39 cellular contexts compared by ENCODE assay signal in the genomic region with DNA sequence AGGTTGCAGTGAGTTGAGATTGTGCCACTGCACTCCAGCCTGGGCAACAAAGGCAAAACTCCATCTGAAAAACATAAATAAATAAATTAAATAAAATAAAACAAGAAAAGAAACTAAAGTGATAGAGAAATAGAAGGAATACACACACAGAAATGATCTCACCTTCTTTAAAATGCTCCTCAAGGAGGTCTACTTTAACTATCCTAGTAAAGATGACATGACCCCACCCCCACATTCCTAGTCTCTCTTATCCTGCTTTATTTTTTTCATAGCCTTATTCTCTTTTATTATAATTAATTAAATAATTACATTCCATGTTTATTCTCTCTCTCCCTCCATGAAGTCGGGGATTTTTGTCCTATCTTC. TPM values are rescaled to one million over a fixed set of nuclear protein-coding genes. Genes with fewer than 3 reads are reported as not detected.
"Had no signal": no experiment of that assay in that cellular context is flagged by ENCODE, and none has a peak within 500 bp of the region (broad histone marks: within the 10 kb centered on the region; RNA-seq: fewer than 3 reads in every experiment).

No MANE protein-coding gene starts in this region.

- H3K4me3 ChIP-seq: adrenal gland, ascending aorta, body of pancreas, breast epithelium, cardiac muscle cell had no signal

- DNase-seq: activated effector memory CD4-positive, alpha-beta T cell treated with anti-CD3 and anti-CD28 coated beads, Interleukin-2, amount 50 U/mL, for 16 hours; activated effector memory CD4-positive, alpha-beta T cell treated with Interleukin-2 at 50 U/mL for 16 hours; activated gamma-delta T cell; activated gamma-delta T cell treated with Interleukin-2 at 50 U/mL for 16 hours; activated naive CD4-positive, alpha-beta T cell; activated naive CD4-positive, alpha-beta T cell treated with anti-CD3 and anti-CD28 coated beads for 36 hours; activated naive CD4-positive, alpha-beta T cell treated with anti-CD3 and anti-CD28 coated beads, Interleukin-2, amount 10 ng/mL, durations not matched to agents 7 days and 5 days; activated naive CD4-positive, alpha-beta T cell treated with anti-CD3 and anti-CD28 coated beads, Interleukin-2, amount 50 U/mL, for 16 hours; activated naive CD4-positive, alpha-beta T cell treated with Interleukin-2 at 50 U/mL for 16 hours; activated naive CD8-positive, alpha-beta T cell treated with anti-CD3 and anti-CD28 coated beads for 36 hours; activated naive CD8-positive, alpha-beta T cell treated with anti-CD3 and anti-CD28 coated beads, Interleukin-2, amount 10 ng/mL, durations not matched to agents 7 days and 5 days; activated naive CD8-positive, alpha-beta T cell treated with anti-CD3 and anti-CD28 coated beads, Interleukin-2, amount 50 U/mL, for 24 hours; activated T-cell treated with anti-CD3 and anti-CD28 coated beads, Interleukin-2, amount 50 U/mL, for 1 hour; activated T-cell treated with anti-CD3 and anti-CD28 coated beads, Interleukin-2, amount 50 U/mL, for 24 hours; activated T-cell treated with anti-CD3 and anti-CD28 coated beads, Interleukin-2, amount 50 U/mL, for 4 hours; activated T-cell treated with anti-CD3 and anti-CD28 coated beads, Interleukin-2, amount 50 U/mL, for 48 hours; activated T-cell treated with anti-CD3 and anti-CD28 coated beads, Interleukin-2, amount 50 U/mL, for 72 hours; adrenal gland; amniotic stem cell; amygdala; anterior cingulate cortex; aorta; body of pancreas; caudate nucleus; central memory CD4-positive, alpha-beta T cell; cerebellar nuclear complex had no signal

- ATAC-seq: activated naive CD4-positive, alpha-beta T cell treated with anti-CD3 and anti-CD28 coated beads, Interleukin-2, amount 50 U/mL, for 72 hours; activated naive CD8-positive, alpha-beta T cell treated with anti-CD3 and anti-CD28 coated beads, Interleukin-2, amount 50 U/mL, for 24 hours; activated T-cell treated with anti-CD3 and anti-CD28 coated beads, Interleukin-2, amount 50 U/mL, for 4 hours; activated T-cell treated with anti-CD3 and anti-CD28 coated beads, Interleukin-2, amount 50 U/mL, for 72 hours; activated T-helper 17 cell treated with anti-CD3 and anti-CD28 coated beads, Interleukin-2, amount 50 U/mL, for 72 hours; body of pancreas had no signal

- H3K27ac ChIP-seq: adrenal gland, ascending aorta, body of pancreas, brain microvascular endothelial cell, breast epithelium, cardiac muscle cell had no signal

- FAIRE-seq: astrocyte, bronchial epithelial cell had no signal

- H3K27me3 ChIP-seq: adrenal gland, ascending aorta, body of pancreas, brain microvascular endothelial cell, breast epithelium, cardiac muscle cell had no signal

- H3K9me3 ChIP-seq: adrenal gland, ascending aorta, body of pancreas, breast epithelium had no signal

- H3K36me3 ChIP-seq: adrenal gland, ascending aorta, brain microvascular endothelial cell, breast epithelium, cardiac muscle cell had no signal

- H3K4me1 ChIP-seq: adrenal gland, ascending aorta, body of pancreas, breast epithelium had no signal

RNA-seq across cellular contexts. Expression of gene CR1L, which starts 18.0 kb away (rescaled TPM):
- total RNA-seq: activated naive CD4-positive, alpha-beta T cell treated with anti-CD3 and anti-CD28 coated beads for 36 hours; activated naive CD8-positive, alpha-beta T cell treated with anti-CD3 and anti-CD28 coated beads for 36 hours; activated T-cell treated with anti-CD3 and anti-CD28 coated beads, Interleukin-2, amount 50 U/mL, for 4 hours; activated T-helper 1 cell treated with anti-CD3 and anti-CD28 coated beads, Interleukin-12 subunit alpha, Interleukin-12 subunit beta, Interleukin-2, Interleukin-4 antibody, amounts not matched to agents 30 ng/mL and 10 ng/mL and 1 ng/mL, durations not matched to agents 14 hours and 24 hours and 36 hours; activated T-helper 2 cell treated with anti-CD3 and anti-CD28 coated beads, Interferon-gamma antibody, Interleukin-2, Interleukin-4, amounts not matched to agents 10 μg/mL and 5 μg/mL and 100 μg/mL, durations not matched to agents 14 hours and 24 hours and 36 hours; ascending aorta; astrocyte; body of pancreas; breast epithelium; bronchial epithelial cell; cardiac muscle cell; cardiac septum; chondrocyte had no signal
- polyA plus RNA-seq: adipose tissue, aorta, cardiac muscle cell had no signal
